ENCODE assay signal across 10 cellular contexts in genomic region chr19:8451885-8452284, GRCh38. TPM values are rescaled to one million over a fixed set of nuclear protein-coding genes. Genes with fewer than 3 reads are reported as not detected.
DNase-seq lines count a peak whose midpoint lies in the region; ATAC-seq and TF ChIP-seq lines count a peak whose summit lies in the region.
"Had no signal": no experiment of that assay in that cellular context is flagged by ENCODE, and none has a peak within 500 bp of the region (broad histone marks: within the 10 kb centered on the region; RNA-seq: fewer than 3 reads in every experiment).

No MANE protein-coding gene starts in this region.

- CTCF ChIA-PET in RWPE1 (lab: Yijun Ruan, JAX), result interaction anchor here (1.1 to 1.2 kb wide), 2 partner anchors 54 to 104 kb away, joined by 3 read pairs; no protein-coding TSS in a partner anchor

- H3K4me3 ChIP-seq in fibroblast of mammary gland (ENCODE audit: control insufficient read depth, low read depth, low read length) (no peak overlapping the region), skeletal muscle satellite cell (ENCODE audit: low read length) (peak overlapping the region; percentile 21)

- no peaks in the 10 kb centered on the region for H3K9me3 ChIP-seq in skeletal muscle satellite cell (replicated peaks; ENCODE audit: low read length)

- H3K4me1 Mint-ChIP-seq in activated CD4-positive, alpha-beta T cell treated with anti-CD3 and anti-CD28 coated beads, Interleukin-2, amount 10 ng/mL, durations not matched to agents 24 days and 14 days, result peaks cover 53% of the 10 kb centered on the region

- TF ChIP-seq CTCF in RWPE1 (conservative IDR thresholded peaks at IDR 0.05; ENCODE audit: low read depth), result no peak
- TF ChIP-seq CTCF in fibroblast of mammary gland (conservative IDR thresholded peaks at IDR 0.05; ENCODE audit: control insufficient read depth, insufficient read depth, low read depth, low read length), result no peak

- H3K4me2 ChIP-seq in skeletal muscle satellite cell (ENCODE audit: low read length), result peak overlapping the region; percentile 20

- peaks cover 28% of the 10 kb centered on the region for H3K36me3 ChIP-seq in skeletal muscle satellite cell (ENCODE audit: insufficient read depth, low read length)

- ATAC-seq in HG02884 (IDR thresholded peaks at IDR 0.05; ENCODE audit: unreplicated experiment), result no peak

- peak overlapping the region; percentile 61 for H3K27ac ChIP-seq in RWPE1

- H3K9ac ChIP-seq in skeletal muscle satellite cell (ENCODE audit: low read depth, low read length), result no peak overlapping the region

- no peaks in the 10 kb centered on the region for H3K27me3 Mint-ChIP-seq in activated CD4-positive, alpha-beta T cell treated with anti-CD3 and anti-CD28 coated beads, Interleukin-2, amount 10 ng/mL, durations not matched to agents 24 days and 14 days

- H3K27ac Mint-ChIP-seq in activated CD4-positive, alpha-beta T cell treated with anti-CD3 and anti-CD28 coated beads, Interleukin-2, amount 10 ng/mL, durations not matched to agents 24 days and 14 days, result peak overlapping the region; percentile 54

- no peak overlapping the region for H3K4me3 Mint-ChIP-seq in activated CD4-positive, alpha-beta T cell treated with anti-CD3 and anti-CD28 coated beads, Interleukin-2, amount 10 ng/mL, durations not matched to agents 24 days and 14 days

- H3K4me1 ChIP-seq in skeletal muscle satellite cell (ENCODE audit: control insufficient read depth, insufficient read depth, low read length), result peaks cover 31% of the 10 kb centered on the region

- intact Hi-C loops in activated CD4-positive, alpha-beta T cell treated with anti-CD3 and anti-CD28 coated beads, Interleukin-2, amount 10 ng/mL, durations not matched to agents 24 days and 14 days (cut with micrococcal nuclease), result no loop called here

- peaks cover 49% of the 10 kb centered on the region for H3K36me3 Mint-ChIP-seq in activated CD4-positive, alpha-beta T cell treated with anti-CD3 and anti-CD28 coated beads, Interleukin-2, amount 10 ng/mL, durations not matched to agents 24 days and 14 days (ENCODE audit: low read depth)

- DNase-seq in activated CD4-positive, alpha-beta T cell treated with anti-CD3 and anti-CD28 coated beads, Interleukin-2, amount 10 ng/mL, durations not matched to agents 24 days and 14 days, result no peak
- DNase-seq in activated CD4-positive, alpha-beta T cell treated with anti-CD3 and anti-CD28 coated beads for 1 hour, result no peak
- DNase-seq in RWPE1 (ENCODE audit: low spot score), result peak; percentile 78
- peak; percentile 72 for DNase-seq in fibroblast of mammary gland (ENCODE audit: low read depth)
- DNase-seq in activated CD4-positive, CD25-positive, alpha-beta regulatory T cell (lab: John Stamatoyannopoulos, UW), result no peak
- DNase-seq in GM19240 (ENCODE audit: insufficient read length, low spot score), result no peak
- DNase-seq: GOT3, nucleus accumbens had no signal

- H3K9me3 Mint-ChIP-seq in activated CD4-positive, alpha-beta T cell treated with anti-CD3 and anti-CD28 coated beads, Interleukin-2, amount 10 ng/mL, durations not matched to agents 24 days and 14 days, result no peaks in the 10 kb centered on the region

- H3K27me3 ChIP-seq in skeletal muscle satellite cell (ENCODE audit: control insufficient read depth, insufficient read depth, low read length), result no peaks in the 10 kb centered on the region

- POLR2A ChIA-PET in RWPE1 (lab: Yijun Ruan, JAX; ENCODE audit: low non-redundant PET), result no interaction called here

RNA-seq across cellular contexts. Expression of gene HNRNPM, which starts 7.1 kb away (rescaled TPM):
- 349 and 352 TPM in 2 replicates for total RNA-seq in activated CD4-positive, alpha-beta T cell treated with anti-CD3 and anti-CD28 coated beads, Interleukin-2, amount 10 ng/mL, durations not matched to agents 24 days and 14 days
- 34.5 and 54.0 TPM in 2 replicates for total RNA-seq in skeletal muscle satellite cell (2012; rRNA removed)

RNA-seq across cellular contexts. Expression of gene MARCHF2, which starts 38.8 kb away (rescaled TPM):
- total RNA-seq in activated CD4-positive, alpha-beta T cell treated with anti-CD3 and anti-CD28 coated beads, Interleukin-2, amount 10 ng/mL, durations not matched to agents 24 days and 14 days, result 7.9 and 8.8 TPM in 2 replicates
- total RNA-seq in skeletal muscle satellite cell (2012; rRNA removed), result 29.7 and 43.7 TPM in 2 replicates

RNA-seq across cellular contexts. Expression of gene PRAM1, which starts 50.6 kb away (rescaled TPM):
- total RNA-seq in activated CD4-positive, alpha-beta T cell treated with anti-CD3 and anti-CD28 coated beads, Interleukin-2, amount 10 ng/mL, durations not matched to agents 24 days and 14 days, result 0.33 and 0.38 TPM in 2 replicates
- total RNA-seq in skeletal muscle satellite cell (2012; rRNA removed), result not detected in 2 replicates

Comparison
In these comparisons a context has a peak if more than half of its experiments do, and no peak if none do; other contexts are left out.
1. DNase-seq: peak in RWPE1 (single experiment) and fibroblast of mammary gland (single experiment); none in activated CD4-positive, alpha-beta T cell treated with anti-CD3 and anti-CD28 coated beads, Interleukin-2, amount 10 ng/mL, durations not matched to agents 24 days and 14 days (single experiment), activated CD4-positive, alpha-beta T cell treated with anti-CD3 and anti-CD28 coated beads for 1 hour (single experiment), activated CD4-positive, CD25-positive, alpha-beta regulatory T cell (0 of 4) and GM19240 (single experiment).